21 cellular contexts compared by ENCODE assay signal in the genomic region with DNA sequence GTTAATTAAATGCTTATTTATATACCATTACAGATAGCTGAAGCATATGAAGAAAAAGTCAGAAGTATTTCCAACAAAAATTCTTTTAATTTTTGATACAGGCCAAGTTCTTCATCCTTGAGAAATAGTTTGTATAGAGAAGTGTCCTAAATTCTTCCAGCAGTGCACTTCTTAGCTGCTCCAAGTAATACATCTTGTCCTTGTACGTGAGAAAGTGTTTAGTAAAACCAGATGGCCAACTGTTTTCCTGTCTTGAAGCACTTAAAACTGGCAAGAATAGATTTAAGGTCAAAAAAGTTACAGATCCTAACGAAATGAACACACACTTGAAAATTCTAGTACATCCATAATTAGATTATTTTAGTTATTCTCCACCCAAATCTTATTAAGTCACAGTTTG.
"Had no signal": no experiment of that assay in that cellular context is flagged by ENCODE, and none has a peak within 500 bp of the region (broad histone marks: within the 10 kb centered on the region; RNA-seq: fewer than 3 reads in every experiment).

No MANE protein-coding gene starts in this region.

- H3K9me3 ChIP-seq: gastrocnemius medialis, mucosa of descending colon, sigmoid colon, stomach, testis, tibial artery had no signal

- H3K36me3 ChIP-seq: gastrocnemius medialis, neural progenitor cell, sigmoid colon, stomach, tibial artery had no signal

- DNase-seq: dermis blood vessel endothelial cell; effector memory CD4-positive, alpha-beta T cell; gastrocnemius medialis; head of caudate nucleus; kidney; mesenchymal stem cell; mucosa of descending colon; naive B cell; sigmoid colon; stimulated activated CD4-positive, alpha-beta T cell treated with anti-CD3 and anti-CD28 coated beads, Interleukin-2, amount 100 ng/mL, for 24 hours; stimulated activated CD4-positive, alpha-beta T cell treated with anti-CD3 and anti-CD28 coated beads, Interleukin-4, amount 100 ng/mL, for 24 hours; stimulated activated naive CD4-positive, alpha-beta T cell treated with Interleukin-2 at 50 U/mL for 16 hours; stomach; testis; tibial artery had no signal

- H3K27me3 ChIP-seq: gastrocnemius medialis, neural progenitor cell, sigmoid colon, stomach, testis, tibial artery had no signal

- H3K27ac ChIP-seq: coronary artery, gastrocnemius medialis, neural progenitor cell, parathyroid adenoma, sigmoid colon, stomach, testis, tibial artery had no signal

- H3K4me1 ChIP-seq: gastrocnemius medialis, neural progenitor cell, parathyroid adenoma, sigmoid colon, stomach, testis, tibial artery had no signal

- ATAC-seq: gastrocnemius medialis; left lobe of liver; mucosa of descending colon; natural killer cell treated with Interleukin-12 subunit alpha and Interleukin-12 subunit beta and Interleukin-15 and Interleukin-18, amount 100 ng/mL, for 72 hours; stimulated activated effector memory CD8-positive, alpha-beta T cell treated with anti-CD3 and anti-CD28 coated beads, Interleukin-12 subunit alpha, Interleukin-12 subunit beta, amount 100 ng/mL, for 72 hours had no signal

- H3K4me3 ChIP-seq: coronary artery, gastrocnemius medialis, mucosa of descending colon, neural progenitor cell, sigmoid colon, stomach, testis, tibial artery had no signal
